ENCODE assay signal across 26 cellular contexts in the genomic region with DNA sequence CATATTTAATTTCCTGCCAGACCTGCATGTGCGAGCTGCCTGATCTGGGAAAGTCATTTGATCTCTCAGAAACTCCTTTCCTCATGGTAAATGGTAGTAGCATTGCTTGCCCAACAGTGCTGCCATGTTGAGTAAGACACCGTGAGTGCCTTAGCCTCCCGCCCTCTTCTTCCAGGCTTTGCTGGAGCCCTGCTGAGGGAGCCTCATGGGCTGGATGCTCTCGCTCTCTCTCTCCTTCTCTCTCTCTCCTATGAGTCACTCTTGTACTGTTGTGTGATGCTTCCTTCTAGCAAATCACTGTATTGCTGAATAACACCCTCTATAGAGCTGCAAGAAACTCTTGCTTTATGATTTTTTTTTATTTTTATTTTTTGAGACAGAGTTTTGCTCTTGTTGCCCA.
DNase-seq lines count a peak whose midpoint lies in the region; ATAC-seq, FAIRE-seq and TF ChIP-seq lines count a peak whose summit lies in the region.
"Had no signal": no experiment of that assay in that cellular context is flagged by ENCODE, and none has a peak within 500 bp of the region (broad histone marks: within the 10 kb centered on the region; RNA-seq: fewer than 3 reads in every experiment).

No MANE protein-coding gene starts in this region.

- WGBS in hepatocyte (ENCODE audit: low lambda C conversion rate, missing lambda C conversion rate) = 82% methylated on average over 4 of the region's 4 CpGs

- no peaks in the 10 kb centered on the region for H3K27me3 ChIP-seq in hepatocyte
- H3K27me3 ChIP-seq in upper lobe of right lung = no peaks in the 10 kb centered on the region
- H3K27me3 ChIP-seq: right lobe of liver had no signal

- no peak for FAIRE-seq in H54 (lab: Jason Lieb, UNC)
- FAIRE-seq: HepG2 had no signal

- TF ChIP-seq CTCF in AG09309 (IDR thresholded peaks at IDR 0.05; ENCODE audit: control insufficient read depth, insufficient read depth, low read depth, low read length, missing control alignments) = no peak
- no peak for TF ChIP-seq CTCF in hepatocyte (IDR thresholded peaks at IDR 0.05; ENCODE audit: poor library complexity)
- TF ChIP-seq CTCF in upper lobe of right lung (IDR thresholded peaks at IDR 0.05) = no peak

- no peak overlapping the region for H3K27ac Mint-ChIP-seq in activated T-cell treated with anti-CD3 and anti-CD28 coated beads, Interleukin-2, amount 50 U/mL, for 72 hours
- H3K27ac Mint-ChIP-seq: CD8-positive, alpha-beta memory T cell; stimulated activated memory B cell treated with anti-CD40 and anti-IgM and Interleukin-4, amounts not matched to agents 10 μg/mL and 1 μg/mL and 100 μg/mL, for 72 hours had no signal

- H3K4me1 Mint-ChIP-seq in activated T-cell treated with anti-CD3 and anti-CD28 coated beads, Interleukin-2, amount 50 U/mL, for 72 hours (ENCODE audit: low read depth) = no peaks in the 10 kb centered on the region
- H3K4me1 Mint-ChIP-seq: CD8-positive, alpha-beta memory T cell; naive B cell; stimulated activated memory B cell treated with anti-CD40 and anti-IgM and Interleukin-4, amounts not matched to agents 10 μg/mL and 1 μg/mL and 100 μg/mL, for 72 hours had no signal

- no peaks in the 10 kb centered on the region for H3K9me3 ChIP-seq in hepatocyte (ENCODE audit: low read depth)
- H3K9me3 ChIP-seq in upper lobe of right lung = no peaks in the 10 kb centered on the region
- H3K9me3 ChIP-seq: heart left ventricle, lower lobe of right lung, right lobe of liver, thoracic aorta had no signal

- H3K4me3 ChIP-seq in AG09309 (ENCODE audit: control insufficient read depth, low read depth, low read length) (no peak overlapping the region), hepatocyte (no peak overlapping the region), upper lobe of right lung (no peak overlapping the region)
- H3K4me3 ChIP-seq: heart left ventricle, lower lobe of right lung, right lobe of liver, thoracic aorta had no signal

- H3K9me3 Mint-ChIP-seq in activated T-cell treated with anti-CD3 and anti-CD28 coated beads, Interleukin-2, amount 50 U/mL, for 72 hours = peaks cover 0 to 1% of the 10 kb centered on the region in 2 donors
- H3K9me3 Mint-ChIP-seq: stimulated activated memory B cell treated with anti-CD40 and anti-IgM and Interleukin-4, amounts not matched to agents 10 μg/mL and 1 μg/mL and 100 μg/mL, for 72 hours had no signal

- no peak overlapping the region for H3K4me2 ChIP-seq in hepatocyte

- H3K27ac ChIP-seq in hepatocyte = no peak overlapping the region
- no peak overlapping the region for H3K27ac ChIP-seq in upper lobe of right lung
- H3K27ac ChIP-seq: heart left ventricle, lower lobe of right lung, right lobe of liver, thoracic aorta had no signal

- TF ChIP-seq POLR2A in H54 (IDR thresholded peaks at IDR 0.05; ENCODE audit: low read depth, low read length) = no peak

- intact Hi-C loops in upper lobe of right lung (cut with DNase I) = no loop called here

- H3K4me3 Mint-ChIP-seq in activated T-cell treated with anti-CD3 and anti-CD28 coated beads, Interleukin-2, amount 50 U/mL, for 72 hours = no peak overlapping the region
- H3K4me3 Mint-ChIP-seq: CD8-positive, alpha-beta memory T cell; naive B cell; stimulated activated memory B cell treated with anti-CD40 and anti-IgM and Interleukin-4, amounts not matched to agents 10 μg/mL and 1 μg/mL and 100 μg/mL, for 72 hours had no signal

- H3K36me3 ChIP-seq in hepatocyte (replicated peaks; ENCODE audit: insufficient read depth, low read depth) (no peaks in the 10 kb centered on the region), upper lobe of right lung (no peaks in the 10 kb centered on the region)
- H3K36me3 ChIP-seq: heart left ventricle, lower lobe of right lung, right lobe of liver, thoracic aorta had no signal

- H3K79me2 ChIP-seq in hepatocyte = no peaks in the 10 kb centered on the region

- ATAC-seq in activated T-cell treated with anti-CD3 and anti-CD28 coated beads, Interleukin-2, amount 50 U/mL, for 72 hours (replicated peaks in 1 of 2) = no peak
- ATAC-seq in upper lobe of right lung = no peak
- ATAC-seq: heart left ventricle; HepG2; lower lobe of right lung; right lobe of liver; stimulated activated memory B cell treated with anti-CD40 and anti-IgM and Interleukin-4, amounts not matched to agents 10 μg/mL and 1 μg/mL and 100 μg/mL, for 72 hours had no signal

- no peaks in the 10 kb centered on the region for H3K9me2 ChIP-seq in hepatocyte (replicated peaks; ENCODE audit: insufficient read depth)

- H2AFZ ChIP-seq in hepatocyte = no peak overlapping the region

- no peaks in the 10 kb centered on the region for H3K36me3 Mint-ChIP-seq in activated T-cell treated with anti-CD3 and anti-CD28 coated beads, Interleukin-2, amount 50 U/mL, for 72 hours (ENCODE audit: insufficient read depth in 2 of 2)
- H3K36me3 Mint-ChIP-seq: CD8-positive, alpha-beta memory T cell; naive B cell; stimulated activated memory B cell treated with anti-CD40 and anti-IgM and Interleukin-4, amounts not matched to agents 10 μg/mL and 1 μg/mL and 100 μg/mL, for 72 hours had no signal

- DNase-seq in AG09309 (ENCODE audit: low read depth) (peak; percentile 85), H54 (ENCODE audit: insufficient read length, low spot score) (peak; percentile 26), NCI-H226 (peak; percentile 81), hepatocyte (ENCODE audit: low spot score) (peak; percentile 19), upper lobe of right lung (no peak), ecto neural progenitor cell (ENCODE audit: low spot score) (no peak), NCI-H187 (lab: John Stamatoyannopoulos, UW) (no peak)
- DNase-seq in activated T-cell treated with anti-CD3 and anti-CD28 coated beads, Interleukin-2, amount 50 U/mL, for 72 hours = no peak
- DNase-seq: activated CD4-positive, alpha-beta T cell treated with anti-CD3 and anti-CD28 coated beads, Interleukin-2, amount 50 U/mL, for 1 hour; activated CD8-positive, alpha-beta memory T cell treated with anti-CD3 and anti-CD28 coated beads, Interleukin-2, amount 50 U/mL, for 48 hours; activated naive CD4-positive, alpha-beta T cell; anterior cingulate cortex; CD8-positive, alpha-beta memory T cell; DMS79 treated with DMSO at 0.1 percent for 48 hours; effector memory CD4-positive, alpha-beta T cell; heart left ventricle; lower lobe of right lung; MM.1S; naive B cell; NCI-H2029; NCI-H526; right lobe of liver; Right ventricle myocardium superior had no signal

- no peaks in the 10 kb centered on the region for H3K4me1 ChIP-seq in hepatocyte (ENCODE audit: insufficient read depth)
- H3K4me1 ChIP-seq in upper lobe of right lung = no peaks in the 10 kb centered on the region
- H3K4me1 ChIP-seq: heart left ventricle, lower lobe of right lung, right lobe of liver had no signal

- no peaks in the 10 kb centered on the region for H4K20me1 ChIP-seq in hepatocyte (ENCODE audit: insufficient read depth, poor library complexity, severe bottlenecking)

- H3K27me3 Mint-ChIP-seq in activated T-cell treated with anti-CD3 and anti-CD28 coated beads, Interleukin-2, amount 50 U/mL, for 72 hours (ENCODE audit: low read depth) = no peaks in the 10 kb centered on the region
- H3K27me3 Mint-ChIP-seq: naive B cell; stimulated activated memory B cell treated with anti-CD40 and anti-IgM and Interleukin-4, amounts not matched to agents 10 μg/mL and 1 μg/mL and 100 μg/mL, for 72 hours had no signal

Comparison
In these comparisons a context has a peak if more than half of its experiments do, and no peak if none do; other contexts are left out.
1. DNase-seq: peak in AG09309 (single experiment), H54 (single experiment), NCI-H226 (single experiment) and hepatocyte (single experiment); none in activated T-cell treated with anti-CD3 and anti-CD28 coated beads, Interleukin-2, amount 50 U/mL, for 72 hours (0 of 2), upper lobe of right lung (single experiment), ecto neural progenitor cell (single experiment) and NCI-H187 (0 of 2).